In genomic region chr6:63440594-63440993, GRCh38 we compare ENCODE assay signal across 17 cellular contexts.
A peak's percentile ranks its signal among the peaks of the same experiment; 100 is the strongest.
DNase-seq lines count a peak whose midpoint lies in the region; ATAC-seq, FAIRE-seq and TF ChIP-seq lines count a peak whose summit lies in the region.
"Had no signal": no experiment of that assay in that cellular context is flagged by ENCODE, and none has a peak within 500 bp of the region (broad histone marks: within the 10 kb centered on the region; RNA-seq: fewer than 3 reads in every experiment).

No MANE protein-coding gene starts in this region.

- no peaks in the 10 kb centered on the region for H3K27me3 ChIP-seq in Caco-2 (replicated peaks; ENCODE audit: control insufficient read depth, insufficient read depth, low read length)
- H3K27me3 ChIP-seq in K562 (ENCODE audit: control insufficient read depth in 2 of 2, insufficient read depth in 2 of 2, low read length in 2 of 2), result no peaks in the 10 kb centered on the region
- H3K27me3 ChIP-seq: BLaER1 treated with 17β-estradiol and CSF1 and Interleukin-3, amounts not matched to agents 10 nM and 100 nM; SJSA1 had no signal

- H3K9me3 ChIP-seq in Caco-2, result no peaks in the 10 kb centered on the region
- H3K9me3 ChIP-seq in K562 (replicated peaks; ENCODE audit: control insufficient read depth, insufficient read depth, low read depth, low read length), result 0 out of 2 replicates have a peak, but pooled peaks cover 3% of the 10 kb centered on the region

- H3K4me3 Mint-ChIP-seq in Caco-2 (ENCODE audit: unreplicated experiment) (peak overlapping the region; percentile 100), mesothelial cell of epicardium (no peak overlapping the region)
- H3K4me3 Mint-ChIP-seq: T-helper 1 cell treated with Interleukin-12 subunit alpha and Interleukin-12 subunit beta and Interleukin-4 antibody, amounts not matched to agents 30 μg/mL and 1 μg/mL, for 36 hours had no signal

- no peak for FAIRE-seq in K562 (lab: Jason Lieb, UNC)
- FAIRE-seq: D721Med had no signal

- peak; percentile 51; the same call in 2 of the 3 replicates for ATAC-seq in K562
- ATAC-seq: CD8-positive, alpha-beta T cell had no signal

- H3K27ac ChIP-seq in K562 (ENCODE audit: extremely low read depth, low read depth, low read length), result no peak overlapping the region
- H3K27ac ChIP-seq: BLaER1 treated with 17β-estradiol and CSF1 and Interleukin-3, amounts not matched to agents 10 nM and 100 nM; SJSA1 had no signal

- H3K27me3 Mint-ChIP-seq in Caco-2 (ENCODE audit: insufficient read depth, unreplicated experiment) (no peaks in the 10 kb centered on the region), mesothelial cell of epicardium (ENCODE audit: low read depth) (peaks cover 12% of the 10 kb centered on the region)

- intact Hi-C loops in Caco-2 (cut with micrococcal nuclease; ENCODE audit: unreplicated experiment), result loop anchor here (1.0 to 5.0 kb wide), 4 partner anchors 36 to 133 kb away; no protein-coding TSS in a partner anchor
- intact Hi-C loops in K562 (cut with micrococcal nuclease), result loop anchor here (10.0 kb wide), 1 partner anchor 134 kb away; the partner anchor contains the start of genes LOC128125822 and PTP4A1

- H3K4me1 ChIP-seq in Caco-2 (peaks cover 6% of the 10 kb centered on the region; the same call in 1 of the 2 replicates), K562 (replicated peaks in 1 of 2; ENCODE audit: control insufficient read depth in 2 of 2, insufficient read depth in 2 of 2, low read length in 2 of 2) (no peaks in the 10 kb centered on the region; a peak in 1 of 5 replicates)
- H3K4me1 ChIP-seq: BLaER1 treated with 17β-estradiol and CSF1 and Interleukin-3, amounts not matched to agents 10 nM and 100 nM; SJSA1 had no signal

- no peak overlapping the region for H3K4me2 ChIP-seq in K562 (ENCODE audit: insufficient read depth, low read length)
- H3K4me2 ChIP-seq: BLaER1 treated with 17β-estradiol and CSF1 and Interleukin-3, amounts not matched to agents 10 nM and 100 nM had no signal

- H3K36me3 Mint-ChIP-seq in Caco-2 (ENCODE audit: insufficient read depth, unreplicated experiment) (peaks cover 36% of the 10 kb centered on the region), mesothelial cell of epicardium (no peaks in the 10 kb centered on the region)
- H3K36me3 Mint-ChIP-seq: CD8-positive, alpha-beta T cell had no signal

- H2AFZ ChIP-seq in K562 (ENCODE audit: low read depth, low read length), result no peak overlapping the region

- peaks cover 3% of the 10 kb centered on the region for H3K36me3 ChIP-seq in Caco-2 (ENCODE audit: control insufficient read depth, insufficient read depth, low read length)
- no peaks in the 10 kb centered on the region for H3K36me3 ChIP-seq in K562 (ENCODE audit: control insufficient read depth, insufficient read depth, low read length)
- H3K36me3 ChIP-seq: BLaER1 treated with 17β-estradiol and CSF1 and Interleukin-3, amounts not matched to agents 10 nM and 100 nM; SJSA1 had no signal

- no peaks in the 10 kb centered on the region for H4K20me1 ChIP-seq in K562 (replicated peaks; ENCODE audit: control insufficient read depth, insufficient read depth, low read length)
- H4K20me1 ChIP-seq: BLaER1 treated with 17β-estradiol and CSF1 and Interleukin-3, amounts not matched to agents 10 nM and 100 nM had no signal

- H3K4me1 Mint-ChIP-seq in Caco-2 (ENCODE audit: low read depth, unreplicated experiment) (peaks cover 18% of the 10 kb centered on the region), mesothelial cell of epicardium (no peaks in the 10 kb centered on the region)

- CTCF ChIA-PET in Caco-2 (lab: Charles Lee) (interaction anchor here (0.6 to 3.2 kb wide), 4 partner anchors 49 to 137 kb away, joined by 4 to 28 read pairs (median 4); no protein-coding TSS in a partner anchor), K562 (lab: Yijun Ruan, JAX; ENCODE audit: low intra/inter-chr PET ratio) (no interaction called here)

- H3K79me2 ChIP-seq in K562 (ENCODE audit: control insufficient read depth, insufficient read depth, low read length), result no peaks in the 10 kb centered on the region

- DNase-seq in NCI-H510A treated with DMSO at 0.1 percent for 48 hours (lab: John Stamatoyannopoulos, UW) (peak; percentile 44), NCI-H510A (lab: John Stamatoyannopoulos, UW) (no peak), Caco-2 (peak; percentile 62 to 66), NCI-H460 (ENCODE audit: extremely low read depth, low read depth) (peak; percentile 29), K562 (ENCODE audit: extremely low read depth in 1 of 4, low spot score in 3 of 4) (no peak), mesothelial cell of epicardium (ENCODE audit: low spot score in 2 of 2, unreplicated experiment in 2 of 2) (no peak), DMS114 treated with DMSO at 0.1 percent for 48 hours (lab: John Stamatoyannopoulos, UW; ENCODE audit: unreplicated experiment) (no peak)
- no peak for DNase-seq in stimulated activated CD4-positive, alpha-beta T cell treated with anti-CD3 and anti-CD28 coated beads, Interleukin-2, amount 100 ng/mL, for 48 hours
- DNase-seq: CD8-positive, alpha-beta T cell; DND-41; NCI-H1694 treated with DMSO at 0.1 percent for 48 hours; NCI-H446; NCI-H82 had no signal

- H3K9me3 Mint-ChIP-seq in Caco-2 (ENCODE audit: unreplicated experiment) (no peaks in the 10 kb centered on the region), mesothelial cell of epicardium (peaks cover 4% of the 10 kb centered on the region)

- H3K27ac Mint-ChIP-seq in Caco-2 (ENCODE audit: unreplicated experiment), result peak overlapping the region; percentile 98
- no peak overlapping the region for H3K27ac Mint-ChIP-seq in mesothelial cell of epicardium
- H3K27ac Mint-ChIP-seq: CD8-positive, alpha-beta T cell; T-helper 1 cell treated with Interleukin-12 subunit alpha and Interleukin-12 subunit beta and Interleukin-4 antibody, amounts not matched to agents 30 μg/mL and 1 μg/mL, for 36 hours had no signal

- TF ChIP-seq POLR2A in K562 (conservative IDR thresholded peaks at IDR 0.05), result no peak

- TF ChIP-seq RAD21 in K562 (CRISPR knock-in tag; conservative IDR thresholded peaks at IDR 0.05 in 1 of 2, IDR thresholded peaks at IDR 0.05 in 1 of 2), result no peak

- TF ChIP-seq EP300 in K562 (IDR thresholded peaks at IDR 0.05; ENCODE audit: low read length), result no peak

- no peaks in the 10 kb centered on the region for H3K9me1 ChIP-seq in K562 (ENCODE audit: control insufficient read depth, insufficient read depth, low read length)

- POLR2A ChIA-PET in Caco-2 (lab: Charles Lee), result interaction anchor here (0.6 to 2.6 kb wide), 5 partner anchors 12 to 133 kb away, joined by 3 to 9 read pairs (median 8); no protein-coding TSS in a partner anchor
- POLR2A ChIA-PET in K562 (lab: Yijun Ruan, JAX), result no interaction called here

- in situ Hi-C loops in K562 (cut with MboI), result no loop called here

- H3K4me3 ChIP-seq in Caco-2 (ENCODE audit: low read depth, low read length) (peak overlapping the region; percentile 81), K562 (no peak overlapping the region)
- H3K4me3 ChIP-seq: BLaER1 treated with 17β-estradiol and CSF1 and Interleukin-3, amounts not matched to agents 10 nM and 100 nM; SJSA1 had no signal

- TF ChIP-seq CTCF in Caco-2 (IDR thresholded peaks at IDR 0.05; ENCODE audit: insufficient read depth in 1 of 2, low read depth in 1 of 2, low read length in 1 of 2, severe bottlenecking in 1 of 2, unreplicated experiment in 1 of 2) (no peak), K562 (IDR thresholded peaks at IDR 0.05 in 2 of 3, conservative IDR thresholded peaks at IDR 0.05 in 1 of 3; ENCODE audit: insufficient read depth in 2 of 3, low read depth in 1 of 3, low read length in 3 of 3) (no peak), mesothelial cell of epicardium (IDR thresholded peaks at IDR 0.05; ENCODE audit: unreplicated experiment) (no peak)

- H3K9ac ChIP-seq in K562 (ENCODE audit: insufficient read depth in 1 of 2, low read depth in 2 of 2, low read length in 2 of 2), result no peak overlapping the region
- H3K9ac ChIP-seq: BLaER1 treated with 17β-estradiol and CSF1 and Interleukin-3, amounts not matched to agents 10 nM and 100 nM had no signal

- WGBS in K562 (ENCODE audit: insufficient coverage, low coverage, missing lambda C conversion rate), result 4% methylated on average over 16 of the region's 16 CpGs

- BruUV-seq in Caco-2 (replicated peaks; lab: Mats Ljungman, UMichigan) (no TSS peak), K562 (replicated peaks; lab: Mats Ljungman, UMichigan) (no TSS peak)

TF ChIP-seq in K562, 482 proteins besides CTCF, POLR2A, EP300 and RAD21 (continues in another document):
- TF ChIP-seq FIP1L1 (IDR thresholded peaks at IDR 0.05; ENCODE audit: low read depth, low read length, poor library complexity, severe bottlenecking), result no peak
- TF ChIP-seq, protein P1, sequence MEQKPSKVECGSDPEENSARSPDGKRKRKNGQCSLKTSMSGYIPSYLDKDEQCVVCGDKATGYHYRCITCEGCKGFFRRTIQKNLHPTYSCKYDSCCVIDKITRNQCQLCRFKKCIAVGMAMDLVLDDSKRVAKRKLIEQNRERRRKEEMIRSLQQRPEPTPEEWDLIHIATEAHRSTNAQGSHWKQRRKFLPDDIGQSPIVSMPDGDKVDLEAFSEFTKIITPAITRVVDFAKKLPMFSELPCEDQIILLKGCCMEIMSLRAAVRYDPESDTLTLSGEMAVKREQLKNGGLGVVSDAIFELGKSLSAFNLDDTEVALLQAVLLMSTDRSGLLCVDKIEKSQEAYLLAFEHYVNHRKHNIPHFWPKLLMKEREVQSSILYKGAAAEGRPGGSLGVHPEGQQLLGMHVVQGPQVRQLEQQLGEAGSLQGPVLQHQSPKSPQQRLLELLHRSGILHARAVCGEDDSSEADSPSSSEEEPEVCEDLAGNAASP (IDR thresholded peaks at IDR 0.05), result no peak
- TF ChIP-seq ZNF274 (IDR thresholded peaks at IDR 0.05; ENCODE audit: borderline replicate concordance, low read depth, low read length), result no peak
- no peak for TF ChIP-seq CXXC5 (CRISPR knock-in tag; IDR thresholded peaks at IDR 0.05)
- TF ChIP-seq LEF1 (IDR thresholded peaks at IDR 0.05), result no peak
- no peak for TF ChIP-seq NELFE (IDR thresholded peaks at IDR 0.05; ENCODE audit: insufficient read depth, insufficient read length)
- TF ChIP-seq CBX8 (IDR thresholded peaks at IDR 0.05; ENCODE audit: borderline replicate concordance, extremely low read depth, low read depth, low read length, poor library complexity, severe bottlenecking), result no peak
- TF ChIP-seq NCOA1 (IDR thresholded peaks at IDR 0.05; ENCODE audit: low read depth), result no peak
- TF ChIP-seq CHD1 (IDR thresholded peaks at IDR 0.05; ENCODE audit: low read length), result no peak

Comparison
In these comparisons a context has a peak if more than half of its experiments do, and no peak if none do; other contexts are left out.
1. DNase-seq: peak in NCI-H510A treated with DMSO at 0.1 percent for 48 hours (single experiment), Caco-2 (2 of 2) and NCI-H460 (single experiment); none in NCI-H510A (single experiment), K562 (0 of 4), mesothelial cell of epicardium (0 of 2), DMS114 treated with DMSO at 0.1 percent for 48 hours (single experiment) and stimulated activated CD4-positive, alpha-beta T cell treated with anti-CD3 and anti-CD28 coated beads, Interleukin-2, amount 100 ng/mL, for 48 hours (0 of 2).